Comparison of ENCODE assay signal across 39 cellular contexts in the genomic region with DNA sequence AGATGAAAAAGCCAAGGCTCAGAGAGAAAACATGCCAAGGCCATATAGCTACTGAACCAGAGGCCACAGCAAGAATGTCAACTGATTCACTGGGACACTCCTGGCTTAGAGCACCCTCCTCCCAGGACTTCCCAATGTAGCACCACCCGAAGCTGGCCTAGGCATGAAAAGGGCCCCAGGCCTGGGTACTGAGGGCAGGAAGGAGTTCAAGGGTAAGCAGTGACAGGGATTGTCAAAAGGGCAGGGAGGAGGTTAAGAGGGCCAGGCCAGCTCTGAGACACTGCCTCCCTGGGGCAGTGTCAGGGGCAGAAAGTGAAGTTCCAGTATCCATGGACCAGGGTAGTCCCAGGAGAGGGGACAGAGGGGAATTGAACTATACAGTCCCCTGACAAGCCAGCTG. TPM values are rescaled to one million over a fixed set of nuclear protein-coding genes. Genes with fewer than 3 reads are reported as not detected.
"Had no signal": no experiment of that assay in that cellular context is flagged by ENCODE, and none has a peak within 500 bp of the region (broad histone marks: within the 10 kb centered on the region; RNA-seq: fewer than 3 reads in every experiment).

No MANE protein-coding gene starts in this region.

- H3K36me3 ChIP-seq: MG63 had no signal

- H3K9ac ChIP-seq: KMS-11 had no signal

- H3K27ac ChIP-seq: KMS-11 had no signal

- H3K27me3 ChIP-seq: MG63 had no signal

- H3K4me2 ChIP-seq: KMS-11 had no signal

- DNase-seq: Karpas-422, Kasumi-1, MG63, MM.1S, MV-4-11, NCI-H1048, NCI-H1092, NCI-H1092 treated with DMSO at 0.1 percent for 48 hours, NCI-H1105, NCI-H1105 treated with DMSO at 0.1 percent for 48 hours, NCI-H1417, NCI-H1417 treated with DMSO at 0.1 percent for 48 hours, NCI-H1436, NCI-H1436 treated with DMSO at 0.1 percent for 48 hours, NCI-H146, NCI-H1694, NCI-H1694 treated with DMSO at 0.1 percent for 48 hours, NCI-H187, NCI-H187 treated with DMSO at 0.1 percent for 48 hours, NCI-H1930, NCI-H2029, NCI-H2029 treated with DMSO at 0.1 percent for 48 hours, NCI-H2081, NCI-H2081 treated with DMSO at 0.1 percent for 48 hours, NCI-H2107, NCI-H2171, NCI-H2171 treated with DMSO at 0.1 percent for 48 hours, NCI-H2227 treated with DMSO at 0.1 percent for 48 hours, NCI-H226, NCI-H345, NCI-H446, NCI-H446 treated with DMSO at 0.1 percent for 48 hours, NCI-H510A, NCI-H510A treated with DMSO at 0.1 percent for 48 hours, NCI-H524 had no signal

- H3K4me3 ChIP-seq: MG63 had no signal

RNA-seq across cellular contexts. Expression of gene FRMPD2, which starts 57.8 kb away (rescaled TPM):
- total RNA-seq: LHCN-M2, M059J, NCI-H460 had no signal
